8 cellular contexts compared by ENCODE assay signal in the genomic region with DNA sequence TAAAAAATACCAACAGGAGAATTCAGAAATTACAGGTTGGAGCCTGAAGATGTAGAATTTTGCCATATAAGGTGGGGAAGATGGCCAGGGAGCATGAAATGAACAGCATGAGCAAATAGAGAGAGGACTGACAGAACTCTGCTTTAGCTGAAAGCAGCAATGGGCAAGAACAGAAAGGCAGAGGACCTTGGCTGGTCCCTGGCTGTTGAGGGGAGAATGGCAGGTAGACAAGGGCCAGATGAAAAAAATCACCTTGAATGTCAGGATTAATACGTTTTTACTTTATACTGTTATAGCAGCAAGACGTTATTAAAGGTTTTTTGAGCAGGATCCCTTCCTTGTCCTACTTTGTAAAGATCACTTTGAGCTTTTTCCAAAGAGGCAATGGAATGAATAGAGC. TPM values are rescaled to one million over a fixed set of nuclear protein-coding genes. Genes with fewer than 3 reads are reported as not detected.
DNase-seq lines count a peak whose midpoint lies in the region; ATAC-seq, FAIRE-seq and TF ChIP-seq lines count a peak whose summit lies in the region.

No MANE protein-coding gene starts in this region.

- intact Hi-C loops in lower lobe of right lung (cut with DNase I), result no loop called here

- H3K9me3 ChIP-seq in HUES48 (ENCODE audit: control insufficient read depth, insufficient read depth, low read length) (no peaks in the 10 kb centered on the region), adipocyte (ENCODE audit: control insufficient read depth, low read length) (no peaks in the 10 kb centered on the region), lower lobe of right lung (no peaks in the 10 kb centered on the region)

- POLR2A ChIA-PET in GM10248 (lab: Yijun Ruan, JAX), result interaction anchor here (0.6 to 1.6 kb wide), 2 partner anchors 12 to 412 kb away, joined by 3 to 5 read pairs; a partner anchor contains a TSS

- H3K27ac ChIP-seq in HUES48 (ENCODE audit: low read depth, low read length) (no peak overlapping the region), lower lobe of right lung (peak overlapping the region; percentile 93)

- CTCF ChIA-PET in GM10248 (lab: Yijun Ruan, JAX), result interaction anchor here (1.1 to 6.0 kb wide), 11 partner anchors 9 to 259 kb away, joined by 3 to 88 read pairs (median 5); a partner anchor contains a TSS

- TF ChIP-seq CTCF in lower lobe of right lung (IDR thresholded peaks at IDR 0.05), result no peak
- TF ChIP-seq CTCF in GM10248 (IDR thresholded peaks at IDR 0.05; ENCODE audit: control extremely low read depth, extremely low read depth, low read depth, missing control alignments), result no peak

- FAIRE-seq in urothelium cell line (lab: Jason Lieb, UNC), result no peak

- H3K36me3 ChIP-seq in HUES48 (ENCODE audit: control insufficient read depth, insufficient read depth, low read length), result peaks cover 41% of the 10 kb centered on the region
- no peaks in the 10 kb centered on the region for H3K36me3 ChIP-seq in adipocyte (ENCODE audit: control insufficient read depth, insufficient read depth, low read length, severe bottlenecking)
- H3K36me3 ChIP-seq in lower lobe of right lung, result peaks cover 15% of the 10 kb centered on the region

- ATAC-seq in lower lobe of right lung (no peak), GM21786 (IDR thresholded peaks at IDR 0.05; ENCODE audit: unreplicated experiment) (no peak)

- H3K27me3 ChIP-seq in HUES48 (ENCODE audit: control insufficient read depth, insufficient read depth, low read length) (no peaks in the 10 kb centered on the region), adipocyte (replicated peaks; ENCODE audit: control insufficient read depth, insufficient read depth, low read length) (no peaks in the 10 kb centered on the region), lower lobe of right lung (ENCODE audit: low read depth) (no peaks in the 10 kb centered on the region)

- H3K9ac ChIP-seq in HUES48 (ENCODE audit: low read depth, low read length), result peak overlapping the region; percentile 100; the same call in 1 of the 2 replicates
- peak overlapping the region; percentile 99 for H3K9ac ChIP-seq in adipocyte (ENCODE audit: low read length)

- peaks cover 6% of the 10 kb centered on the region; the same call in 1 of the 2 replicates for H3K4me1 ChIP-seq in HUES48 (ENCODE audit: control insufficient read depth, insufficient read depth, low read length)
- peaks cover 12% of the 10 kb centered on the region for H3K4me1 ChIP-seq in adipocyte (ENCODE audit: control insufficient read depth, insufficient read depth, low read length)
- H3K4me1 ChIP-seq in lower lobe of right lung, result peaks cover 16% of the 10 kb centered on the region

- peak; percentile 7 for DNase-seq in COLO668 (lab: John Stamatoyannopoulos, UW; ENCODE audit: unreplicated experiment)
- DNase-seq in adipocyte (ENCODE audit: low read depth), result no peak
- DNase-seq in lower lobe of right lung, result no peak
- no peak for DNase-seq in urothelium cell line (ENCODE audit: low spot score)
- no peak for DNase-seq in GM10248 (ENCODE audit: extremely low spot score)
- DNase-seq in DMS114 treated with DMSO at 0.1 percent for 48 hours (lab: John Stamatoyannopoulos, UW; ENCODE audit: unreplicated experiment), result no peak

- H3K4me3 ChIP-seq in HUES48 (ENCODE audit: low read depth, low read length) (peak overlapping the region; percentile 100), adipocyte (ENCODE audit: low read length) (peak overlapping the region; percentile 99), lower lobe of right lung (peak overlapping the region; percentile 85)

RNA-seq across cellular contexts. Expression of a gene that starts 1.0 kb away (rescaled TPM):
- 14.4 TPM for total RNA-seq in lower lobe of right lung

RNA-seq across cellular contexts. Expression of a gene that starts 12.1 kb away (rescaled TPM):
- 54.7 TPM for total RNA-seq in lower lobe of right lung

RNA-seq across cellular contexts. Expression of a gene that starts 34.4 kb away (rescaled TPM):
- total RNA-seq in lower lobe of right lung, result 2.4 TPM
